Comparison of ENCODE assay signal across 19 cellular contexts in the genomic region with DNA sequence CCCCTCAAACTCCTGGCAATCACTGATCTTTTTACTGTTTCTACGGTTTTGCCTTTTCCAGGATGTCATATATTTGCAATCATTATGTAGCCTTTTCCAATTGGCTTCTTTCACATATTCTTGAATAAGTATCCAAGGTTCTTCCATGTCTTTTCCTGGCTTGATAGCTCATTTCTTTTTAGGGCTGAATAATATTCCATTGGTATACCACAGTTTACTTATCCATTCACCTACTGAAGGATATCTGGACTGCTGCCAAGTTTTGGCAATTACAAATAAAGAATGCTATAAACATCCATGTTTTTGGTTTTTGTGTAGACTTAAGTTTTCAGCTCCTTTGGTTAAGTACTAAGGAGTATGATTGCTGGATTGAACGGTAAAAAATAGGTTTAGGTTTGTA.
"Had no signal": no experiment of that assay in that cellular context is flagged by ENCODE, and none has a peak within 500 bp of the region (broad histone marks: within the 10 kb centered on the region; RNA-seq: fewer than 3 reads in every experiment).

No MANE protein-coding gene starts in this region.

- H3K27me3 ChIP-seq: foreskin keratinocyte, left lung, spleen, upper lobe of left lung had no signal

- H3K9me3 ChIP-seq: left lung, spleen, upper lobe of left lung had no signal

- ATAC-seq: activated naive CD4-positive, alpha-beta T cell treated with anti-CD3 and anti-CD28 coated beads, Interleukin-2, amount 50 U/mL, for 72 hours; activated T-helper 17 cell treated with anti-CD3 and anti-CD28 coated beads, Interleukin-2, amount 50 U/mL, for 72 hours; foreskin keratinocyte; left lung; naive thymus-derived CD8-positive, alpha-beta T cell; stimulated activated naive CD8-positive, alpha-beta T cell treated with anti-CD3 and anti-CD28 coated beads, Interleukin-15, Interleukin-2, amounts not matched to agents 100 U/mL and 50 U/mL, for 24 hours had no signal

- H3K4me1 ChIP-seq: left lung, upper lobe of left lung had no signal

- DNase-seq: activated CD8-positive, alpha-beta memory T cell treated with anti-CD3 and anti-CD28 coated beads for 24 hours; activated CD8-positive, alpha-beta memory T cell treated with anti-CD3 and anti-CD28 coated beads, Interleukin-2, amount 50 U/mL, for 4 hours; activated T-cell treated with anti-CD3 and anti-CD28 coated beads, Interleukin-2, amount 50 U/mL, for 24 hours; aorta; caudate nucleus; dermis blood vessel endothelial cell; effector memory CD4-positive, alpha-beta T cell; foreskin keratinocyte; left lung; naive thymus-derived CD8-positive, alpha-beta T cell; retina; spleen; stimulated activated CD4-positive, alpha-beta T cell treated with anti-CD3 and anti-CD28 coated beads, Interleukin-4, amount 100 ng/mL, for 1 hour; stimulated activated naive CD8-positive, alpha-beta T cell treated with anti-CD3 and anti-CD28 coated beads, Interleukin-15, Interleukin-2, amounts not matched to agents 100 U/mL and 50 U/mL, for 24 hours; T-helper 9 cell; upper lobe of left lung had no signal

- H3K4me3 ChIP-seq: left lung, lung, spleen, upper lobe of left lung had no signal

- H3K27ac ChIP-seq: foreskin keratinocyte, left lung, spleen, upper lobe of left lung had no signal
